Comparison of ENCODE assay signal across 34 cellular contexts in genomic region chr2:204447722-204448121, GRCh38.
"Had no signal": no experiment of that assay in that cellular context is flagged by ENCODE, and none has a peak within 500 bp of the region (broad histone marks: within the 10 kb centered on the region; RNA-seq: fewer than 3 reads in every experiment).

No MANE protein-coding gene starts in this region.

- H3K27ac ChIP-seq: adrenal gland, ascending aorta, body of pancreas, brain microvascular endothelial cell, breast epithelium, cardiac muscle cell had no signal

- DNase-seq: activated effector memory CD4-positive, alpha-beta T cell treated with anti-CD3 and anti-CD28 coated beads, Interleukin-2, amount 50 U/mL, for 16 hours; activated effector memory CD4-positive, alpha-beta T cell treated with Interleukin-2 at 50 U/mL for 16 hours; activated gamma-delta T cell; activated gamma-delta T cell treated with Interleukin-2 at 50 U/mL for 16 hours; activated naive CD4-positive, alpha-beta T cell; activated naive CD4-positive, alpha-beta T cell treated with anti-CD3 and anti-CD28 coated beads for 36 hours; activated naive CD4-positive, alpha-beta T cell treated with anti-CD3 and anti-CD28 coated beads, Interleukin-2, amount 10 ng/mL, durations not matched to agents 7 days and 5 days; activated naive CD4-positive, alpha-beta T cell treated with anti-CD3 and anti-CD28 coated beads, Interleukin-2, amount 50 U/mL, for 16 hours; activated naive CD4-positive, alpha-beta T cell treated with Interleukin-2 at 50 U/mL for 16 hours; activated naive CD8-positive, alpha-beta T cell treated with anti-CD3 and anti-CD28 coated beads for 36 hours; activated naive CD8-positive, alpha-beta T cell treated with anti-CD3 and anti-CD28 coated beads, Interleukin-2, amount 10 ng/mL, durations not matched to agents 7 days and 5 days; activated naive CD8-positive, alpha-beta T cell treated with anti-CD3 and anti-CD28 coated beads, Interleukin-2, amount 50 U/mL, for 24 hours; activated T-cell treated with anti-CD3 and anti-CD28 coated beads for 4 hours; activated T-cell treated with anti-CD3 and anti-CD28 coated beads, Interleukin-2, amount 50 U/mL, for 1 hour; activated T-cell treated with anti-CD3 and anti-CD28 coated beads, Interleukin-2, amount 50 U/mL, for 24 hours; activated T-cell treated with anti-CD3 and anti-CD28 coated beads, Interleukin-2, amount 50 U/mL, for 4 hours; activated T-cell treated with anti-CD3 and anti-CD28 coated beads, Interleukin-2, amount 50 U/mL, for 48 hours; activated T-cell treated with anti-CD3 and anti-CD28 coated beads, Interleukin-2, amount 50 U/mL, for 72 hours; adrenal gland; amniotic stem cell; anterior cingulate cortex; aorta; body of pancreas; brain microvascular endothelial cell; caudate nucleus; central memory CD4-positive, alpha-beta T cell; cerebellar nuclear complex had no signal

- H3K4me1 ChIP-seq: adrenal gland, body of pancreas, breast epithelium had no signal

- H3K36me3 ChIP-seq: adrenal gland, ascending aorta, brain microvascular endothelial cell, breast epithelium, cardiac muscle cell had no signal

- H3K4me3 ChIP-seq: adrenal gland, ascending aorta, body of pancreas, breast epithelium, cardiac muscle cell had no signal

- H3K27me3 ChIP-seq: adrenal gland, ascending aorta, body of pancreas, brain microvascular endothelial cell, breast epithelium, cardiac muscle cell had no signal

- H3K9me3 ChIP-seq: adrenal gland, ascending aorta, body of pancreas, breast epithelium had no signal

- FAIRE-seq: astrocyte, bronchial epithelial cell had no signal

- ATAC-seq: activated naive CD4-positive, alpha-beta T cell treated with anti-CD3 and anti-CD28 coated beads, Interleukin-2, amount 50 U/mL, for 72 hours; activated naive CD8-positive, alpha-beta T cell treated with anti-CD3 and anti-CD28 coated beads, Interleukin-2, amount 50 U/mL, for 24 hours; activated T-cell treated with anti-CD3 and anti-CD28 coated beads, Interleukin-2, amount 50 U/mL, for 4 hours; activated T-cell treated with anti-CD3 and anti-CD28 coated beads, Interleukin-2, amount 50 U/mL, for 72 hours; activated T-helper 17 cell treated with anti-CD3 and anti-CD28 coated beads, Interleukin-2, amount 50 U/mL, for 72 hours; body of pancreas had no signal
